ENCODE assay signal across 8 cellular contexts in the genomic region with DNA sequence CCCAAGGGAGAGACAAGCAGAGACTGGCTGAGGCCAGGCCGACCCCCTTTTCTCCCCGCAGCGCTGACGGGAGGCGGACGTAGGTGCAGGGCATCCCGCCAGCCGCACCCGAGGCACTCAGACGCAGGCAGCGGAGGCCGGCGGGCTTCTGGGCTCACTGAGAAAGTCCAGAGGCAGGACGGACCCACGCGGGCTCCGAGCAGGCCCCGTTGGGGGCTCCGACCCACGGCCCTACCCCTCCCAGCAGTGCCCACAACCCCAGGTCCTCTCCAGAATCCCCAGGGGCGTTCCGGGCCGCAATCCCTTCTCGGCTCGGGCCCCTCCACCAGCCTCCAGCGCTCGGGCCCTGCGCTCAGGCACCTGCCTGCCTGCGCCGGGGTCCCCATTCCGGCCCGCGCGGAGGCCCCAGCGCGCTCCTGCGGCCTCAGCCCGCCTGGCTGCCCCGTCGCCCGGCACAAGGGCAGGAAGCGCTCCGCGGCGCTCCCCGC. TPM values are rescaled to one million over a fixed set of nuclear protein-coding genes. Genes with fewer than 3 reads are reported as not detected.
DNase-seq lines count a peak whose midpoint lies in the region; ATAC-seq, FAIRE-seq and TF ChIP-seq lines count a peak whose summit lies in the region.

No MANE protein-coding gene starts in this region.

- H4K20me1 ChIP-seq in KMS-11 (ENCODE audit: insufficient read depth), result no peaks in the 10 kb centered on the region

- H3K36me3 Mint-ChIP-seq in immature natural killer cell, result peaks cover 0 to 7% (median 5%) of the 10 kb centered on the region in 3 donors

- no peak overlapping the region for H3K4me3 ChIP-seq in KMS-11 (IDR thresholded peaks at IDR 0.05; ENCODE audit: insufficient read depth, low read depth, low read length)
- H3K4me3 ChIP-seq in bronchial epithelial cell (ENCODE audit: low read depth, low read length), result peak overlapping the region; percentile 61

- peaks cover 25% of the 10 kb centered on the region for H3K4me1 ChIP-seq in KMS-11 (ENCODE audit: low read depth, poor library complexity, severe bottlenecking)

- peak overlapping the region; percentile 42 for H3K27ac ChIP-seq in KMS-11

- DNase-seq in ELF-1 (ENCODE audit: low read depth, low spot score) (peak; percentile 73), T-helper 9 cell (peak; percentile 26), bronchial epithelial cell (ENCODE audit: low read depth) (peak; percentile 29), immature natural killer cell (peak; percentile 52 to 60 (median 58)), GOT3 (lab: John Stamatoyannopoulos, UW) (no peak)
- DNase-seq in stimulated activated CD4-positive, alpha-beta T cell treated with anti-CD3 and anti-CD28 coated beads, Interleukin-12 subunit alpha, Interleukin-12 subunit beta, amount 100 ng/mL, for 24 hours (ENCODE audit: low read depth in 2 of 2), result peak; percentile 31 to 38

- peak overlapping the region; percentile 62 for H3K9ac ChIP-seq in KMS-11

- peak overlapping the region; percentile 75 for H2AFZ ChIP-seq in KMS-11 (ENCODE audit: low read depth)

- H3K79me2 ChIP-seq in KMS-11 (ENCODE audit: insufficient read depth, low read depth), result peaks cover 34% of the 10 kb centered on the region; the same call in 1 of the 2 replicates

- H3K27me3 Mint-ChIP-seq in immature natural killer cell (ENCODE audit: low read depth in 3 of 3), result peaks cover 12 to 21% (median 14%) of the 10 kb centered on the region in 3 donors

- H3K4me1 Mint-ChIP-seq in immature natural killer cell, result peaks cover 49 to 54% of the 10 kb centered on the region in 2 donors

- TF ChIP-seq CTCF in KMS-11 (conservative IDR thresholded peaks at IDR 0.05; ENCODE audit: low read depth, low read length) (no peak), bronchial epithelial cell (IDR thresholded peaks at IDR 0.05; ENCODE audit: insufficient read depth, low read length, severe bottlenecking) (no peak)

- peak overlapping the region; percentile 91 to 98 (median 94) for H3K27ac Mint-ChIP-seq in immature natural killer cell

- H3K9me3 Mint-ChIP-seq in immature natural killer cell, result no peaks in the 10 kb centered on the region

- H3K4me2 ChIP-seq in KMS-11, result peak overlapping the region; percentile 88

- H3K36me3 ChIP-seq in KMS-11 (ENCODE audit: insufficient read depth), result no peaks in the 10 kb centered on the region
- no peaks in the 10 kb centered on the region for H3K36me3 ChIP-seq in bronchial epithelial cell (ENCODE audit: control insufficient read depth, insufficient read depth, low read length)

- peak overlapping the region; percentile 87 to 98 (median 92) for H3K4me3 Mint-ChIP-seq in immature natural killer cell

- H3K27me3 ChIP-seq in KMS-11 (ENCODE audit: insufficient read depth, low read depth) (no peaks in the 10 kb centered on the region), bronchial epithelial cell (ENCODE audit: control insufficient read depth, insufficient read depth, low read length) (no peaks in the 10 kb centered on the region)

- peak; percentile 15 for ATAC-seq in GM21786 (IDR thresholded peaks at IDR 0.05; ENCODE audit: unreplicated experiment)

- no peak for FAIRE-seq in bronchial epithelial cell (lab: Jason Lieb, UNC)

RNA-seq across cellular contexts. Expression of a gene that starts 0.5 kb away (rescaled TPM):
- 15.8 and 17.5 TPM in 2 replicates for total RNA-seq in bronchial epithelial cell
- 10 to 100 TPM; 17.2 to 30.5 (median 20.3) TPM for polyA plus RNA-seq in immature natural killer cell
